Comparison of ENCODE assay signal across 17 cellular contexts in genomic region chr1:81220614-81221071, GRCh38.
DNase-seq lines count a peak whose midpoint lies in the region; ATAC-seq, FAIRE-seq and TF ChIP-seq lines count a peak whose summit lies in the region.
"Had no signal": no experiment of that assay in that cellular context is flagged by ENCODE, and none has a peak within 500 bp of the region (broad histone marks: within the 10 kb centered on the region; RNA-seq: fewer than 3 reads in every experiment).

No MANE protein-coding gene starts in this region.

- no peak for FAIRE-seq in H1 (lab: Jason Lieb, UNC)
- FAIRE-seq: GM19239 had no signal

- no peak overlapping the region for H4K5ac ChIP-seq in H1 (ENCODE audit: insufficient read length, low read depth, low read length)

- H3K79me2 ChIP-seq in H1 (ENCODE audit: control insufficient read depth in 1 of 2, insufficient read depth in 2 of 2, low read length in 2 of 2): no peaks in the 10 kb centered on the region
- no peaks in the 10 kb centered on the region for H3K79me2 ChIP-seq in osteoblast (ENCODE audit: insufficient read depth, low read length)

- no peak overlapping the region for H3K27ac ChIP-seq in H1 (ENCODE audit: low read depth, low read length)
- no peak overlapping the region for H3K27ac ChIP-seq in osteoblast (ENCODE audit: low read depth, low read length)
- no peak overlapping the region for H3K27ac ChIP-seq in upper lobe of right lung
- H3K27ac ChIP-seq in esophagus squamous epithelium: no peak overlapping the region
- H3K27ac ChIP-seq: 22Rv1, BLaER1, HL-60 had no signal

- intact Hi-C loops in Right ventricle myocardium inferior (cut with DNase I) (loop anchor here (5.0 kb wide), 2 partner anchors 87 to 192 kb away; no protein-coding TSS in a partner anchor), cardiac septum (cut with DNase I) (no loop called here), upper lobe of right lung (cut with DNase I) (no loop called here), esophagus squamous epithelium (cut with DNase I) (no loop called here)

- no peak overlapping the region for H3K4me3 ChIP-seq in H1 (ENCODE audit: extremely low read depth in 1 of 4, insufficient read depth in 2 of 4, low read depth in 3 of 4, low read length in 4 of 4)
- H3K4me3 ChIP-seq in osteoblast (ENCODE audit: insufficient read depth, low read length): no peak overlapping the region
- H3K4me3 ChIP-seq in upper lobe of right lung: no peak overlapping the region
- no peak overlapping the region for H3K4me3 ChIP-seq in esophagus squamous epithelium
- H3K4me3 ChIP-seq in H7 (ENCODE audit: insufficient read depth, low read depth, low read length): no peak overlapping the region
- H3K4me3 ChIP-seq: BLaER1 had no signal

- no peak overlapping the region for H3K23ac ChIP-seq in H1 (ENCODE audit: insufficient read length)

- H2AK5ac ChIP-seq in H1 (ENCODE audit: low read depth, low read length): no peak overlapping the region

- H2BK12ac ChIP-seq in H1 (ENCODE audit: low read depth, low read length): peak overlapping the region; percentile 18; the same call in 1 of the 2 replicates

- no peak overlapping the region for H4K8ac ChIP-seq in H1 (ENCODE audit: extremely low read depth, insufficient read depth, low read length)

- H4K20me1 ChIP-seq in H1 (replicated peaks in 1 of 2; ENCODE audit: control insufficient read depth in 1 of 2, insufficient read depth in 2 of 2, low read length in 2 of 2): no peaks in the 10 kb centered on the region
- no peaks in the 10 kb centered on the region for H4K20me1 ChIP-seq in osteoblast (ENCODE audit: insufficient read depth, low read length)
- H4K20me1 ChIP-seq: BLaER1 had no signal

- 0 out of 2 replicates have a peak, but pooled peaks cover 2% of the 10 kb centered on the region for H3K79me1 ChIP-seq in H1 (ENCODE audit: low read depth, low read length)

- no peak overlapping the region for H3K18ac ChIP-seq in H1 (ENCODE audit: extremely low read depth, low read length)

- no peak overlapping the region for H3K9ac ChIP-seq in H1 (replicated peaks in 1 of 4; ENCODE audit: extremely low read depth in 1 of 4, low read depth in 3 of 4, low read length in 3 of 4)
- H3K9ac ChIP-seq: BLaER1 had no signal

- CTCF ChIA-PET in H1 (lab: Charles Lee; ENCODE audit: partially characterized antibody): no interaction called here

- ATAC-seq in Right ventricle myocardium inferior (no peak), upper lobe of right lung (peak; percentile 37)
- ATAC-seq: HCT116 had no signal

- 86% methylated on average over 7 of the region's 11 CpGs; no CpG with 5 or more reads in 1 of the 2 experiments for WGBS in H1 (ENCODE audit: extremely low coverage in 1 of 2, insufficient coverage in 1 of 2, insufficient read length in 1 of 2, insufficient replicate concordance in 2 of 2, low coverage in 1 of 2, low lambda C conversion rate in 2 of 2, missing lambda C conversion rate in 1 of 2), 2 experiments
- WGBS in esophagus squamous epithelium, 2 donors: 73% methylated on average over 3 of the region's 11 CpGs; no CpG with 5 or more reads in 1 of the 2 donors

- no peak overlapping the region for H3K56ac ChIP-seq in H1 (replicated peaks; ENCODE audit: insufficient read length, low read depth, low read length)

- H3K36me3 ChIP-seq in H1 (ENCODE audit: control insufficient read depth in 2 of 4, insufficient read depth in 4 of 4, low read length in 3 of 4) (no peaks in the 10 kb centered on the region), osteoblast (ENCODE audit: insufficient read depth, low read length) (no peaks in the 10 kb centered on the region), upper lobe of right lung (no peaks in the 10 kb centered on the region), esophagus squamous epithelium (no peaks in the 10 kb centered on the region), H7 (replicated peaks; ENCODE audit: control insufficient read depth, insufficient read depth, low read length) (no peaks in the 10 kb centered on the region)
- H3K36me3 ChIP-seq: BLaER1 had no signal

- TF ChIP-seq POLR2A in H1 (IDR thresholded peaks at IDR 0.05; ENCODE audit: control extremely low read depth in 1 of 2, low read depth in 2 of 2, low read length in 2 of 2) (no peak), esophagus squamous epithelium (IDR thresholded peaks at IDR 0.05) (no peak)

- H3K4me2 ChIP-seq in H1 (ENCODE audit: insufficient read depth in 1 of 2, low read depth in 2 of 2, low read length in 2 of 2) (no peak overlapping the region), osteoblast (ENCODE audit: insufficient read depth, low read length) (no peak overlapping the region)
- H3K4me2 ChIP-seq: BLaER1 had no signal

- H3K9me3 ChIP-seq in H1 (ENCODE audit: insufficient read depth in 2 of 2, low read depth in 1 of 2, low read length in 1 of 2): no peaks in the 10 kb centered on the region
- no peaks in the 10 kb centered on the region for H3K9me3 ChIP-seq in osteoblast (ENCODE audit: low read depth, low read length)
- no peaks in the 10 kb centered on the region for H3K9me3 ChIP-seq in upper lobe of right lung
- H3K9me3 ChIP-seq in esophagus squamous epithelium: no peaks in the 10 kb centered on the region

- H3K4me1 ChIP-seq in H1 (replicated peaks in 1 of 4; ENCODE audit: control insufficient read depth in 3 of 4, insufficient read depth in 4 of 4, low read length in 3 of 4): peaks cover 0 to 5% (median under 1%) of the 10 kb centered on the region in 4 experiments; a peak in 2 of 7 replicates
- H3K4me1 ChIP-seq in osteoblast (ENCODE audit: insufficient read depth, low read length): no peaks in the 10 kb centered on the region
- no peaks in the 10 kb centered on the region for H3K4me1 ChIP-seq in upper lobe of right lung
- H3K4me1 ChIP-seq in esophagus squamous epithelium: no peaks in the 10 kb centered on the region
- H3K4me1 ChIP-seq: BLaER1 had no signal

- no peaks in the 10 kb centered on the region for H3K23me2 ChIP-seq in H1 (ENCODE audit: low read depth, low read length)

- H2BK120ac ChIP-seq in H1 (replicated peaks; ENCODE audit: low read depth, low read length): no peak overlapping the region

- H3K4ac ChIP-seq in H1 (replicated peaks; ENCODE audit: insufficient read length, low read depth, low read length): no peak overlapping the region

- peak; percentile 53 for DNase-seq in Right ventricle myocardium inferior (ENCODE audit: missing footprints)
- no peak for DNase-seq in cardiac septum (ENCODE audit: low spot score)
- no peak for DNase-seq in H1 (ENCODE audit: low read depth in 1 of 2, low spot score in 2 of 2)
- DNase-seq in osteoblast (ENCODE audit: insufficient read length, low spot score, missing footprints): peak; percentile 4
- no peak for DNase-seq in upper lobe of right lung
- DNase-seq in esophagus squamous epithelium (lab: John Stamatoyannopoulos, UW): no peak
- no peak for DNase-seq in NCI-H69 (lab: John Stamatoyannopoulos, UW)
- DNase-seq in H7: no peak
- DNase-seq: AML-193; CD8-positive, alpha-beta memory T cell; DMS53; GF-D8 had no signal

- no peak overlapping the region for H2BK15ac ChIP-seq in H1 (ENCODE audit: low read length)

- no peak overlapping the region for H4K91ac ChIP-seq in H1 (replicated peaks; ENCODE audit: insufficient read length, low read length)

- H3K14ac ChIP-seq in H1 (ENCODE audit: insufficient read length): no peak overlapping the region

- TF ChIP-seq RAD21 in H1 (IDR thresholded peaks at IDR 0.05 in 1 of 2, conservative IDR thresholded peaks at IDR 0.05 in 1 of 2; ENCODE audit: low read depth in 2 of 2, low read length in 2 of 2): no peak

- peak overlapping the region; percentile 38; the same call in 1 of the 2 replicates for H2BK5ac ChIP-seq in H1 (ENCODE audit: low read depth, low read length)

- no peaks in the 10 kb centered on the region; a peak in 1 of 7 replicates for H3K27me3 ChIP-seq in H1 (replicated peaks in 1 of 4; ENCODE audit: control insufficient read depth in 3 of 4, extremely low read depth in 1 of 4, insufficient read depth in 3 of 4, low read length in 3 of 4)
- no peaks in the 10 kb centered on the region for H3K27me3 ChIP-seq in osteoblast (ENCODE audit: insufficient read depth, low read length)
- no peaks in the 10 kb centered on the region for H3K27me3 ChIP-seq in upper lobe of right lung
- no peaks in the 10 kb centered on the region for H3K27me3 ChIP-seq in esophagus squamous epithelium
- no peaks in the 10 kb centered on the region for H3K27me3 ChIP-seq in H7 (ENCODE audit: control insufficient read depth, insufficient read depth, low read length)
- H3K27me3 ChIP-seq: BLaER1 had no signal

- H2AFZ ChIP-seq in H1 (ENCODE audit: low read length): no peak overlapping the region
- H2AFZ ChIP-seq in osteoblast (ENCODE audit: low read length): no peak overlapping the region

- no peak for TF ChIP-seq EP300 in H1 (IDR thresholded peaks at IDR 0.05; ENCODE audit: borderline replicate concordance in 1 of 2, low read depth in 2 of 2, low read length in 2 of 2)

- POLR2A ChIA-PET in H1 (lab: Charles Lee; ENCODE audit: partially characterized antibody): no interaction called here

- TF ChIP-seq CTCF in H1 (IDR thresholded peaks at IDR 0.05; ENCODE audit: control extremely low read depth in 1 of 3, insufficient read depth in 1 of 3, low read depth in 1 of 3, low read length in 3 of 3) (no peak), osteoblast (IDR thresholded peaks at IDR 0.05; ENCODE audit: extremely low read depth, low read depth, low read length) (no peak), upper lobe of right lung (IDR thresholded peaks at IDR 0.05) (no peak), esophagus squamous epithelium (IDR thresholded peaks at IDR 0.05) (no peak)

- H2BK20ac ChIP-seq in H1 (ENCODE audit: low read length): no peak overlapping the region

TF ChIP-seq in H1, 55 proteins besides CTCF, POLR2A, EP300 and RAD21 (continues in another document):
- no peak for TF ChIP-seq SIN3A (conservative IDR thresholded peaks at IDR 0.05 in 1 of 2, IDR thresholded peaks at IDR 0.05 in 1 of 2; ENCODE audit: low read depth in 1 of 2, low read length in 2 of 2)
- no peak for TF ChIP-seq RBBP5 (IDR thresholded peaks at IDR 0.05; ENCODE audit: borderline replicate concordance, low read depth, low read length)

Comparison
In these comparisons a context has a peak if more than half of its experiments do, and no peak if none do; other contexts are left out.
1. DNase-seq: peak in Right ventricle myocardium inferior (single experiment) and osteoblast (single experiment); none in cardiac septum (single experiment), H1 (0 of 2), upper lobe of right lung (single experiment), esophagus squamous epithelium (single experiment), NCI-H69 (single experiment) and H7 (single experiment).